Comparison of ENCODE assay signal across 1 cellular context in the genomic region with DNA sequence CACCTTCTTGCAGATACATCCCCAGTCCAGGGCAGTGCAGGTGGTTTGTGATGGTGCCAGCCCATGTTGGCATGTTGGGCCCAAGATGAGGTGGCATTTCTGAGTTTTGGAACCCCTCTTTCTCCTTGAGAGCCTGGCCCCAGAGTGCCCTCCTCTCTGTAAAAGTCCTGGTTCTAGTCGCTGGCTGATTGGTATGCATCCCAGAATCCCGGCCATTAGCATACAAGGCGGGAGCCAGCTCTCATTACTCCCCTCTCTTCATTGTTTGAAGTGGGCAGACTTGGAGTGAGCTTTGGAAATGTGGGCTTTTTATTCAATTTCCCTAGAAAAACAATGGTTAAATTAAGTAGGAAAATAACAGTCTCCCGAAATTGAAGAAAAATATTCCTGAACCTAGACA.
TF ChIP-seq lines count a peak whose summit lies in the region.

No MANE protein-coding gene starts in this region.

TF ChIP-seq in H1, 55 proteins besides CTCF, POLR2A, EP300 and RAD21:
- TF ChIP-seq RNF2 (IDR thresholded peaks at IDR 0.05; ENCODE audit: borderline replicate concordance, low read depth, low read length, missing control alignments, poor library complexity, severe bottlenecking), result no peak
- no peak for TF ChIP-seq CBX5 (IDR thresholded peaks at IDR 0.05; ENCODE audit: low read depth, low read length)
- no peak for TF ChIP-seq CHD7 (IDR thresholded peaks at IDR 0.05; ENCODE audit: insufficient replicate concordance, low read length)
- TF ChIP-seq TEAD4 (IDR thresholded peaks at IDR 0.05; ENCODE audit: low read depth, low read length), result peak; percentile 46; the same call in 1 of the 2 replicates
- TF ChIP-seq MAFK (IDR thresholded peaks at IDR 0.05; ENCODE audit: low read depth, low read length), result no peak
